21 cellular contexts compared by ENCODE assay signal in genomic region chr7:122166260-122166659, GRCh38. TPM values are rescaled to one million over a fixed set of nuclear protein-coding genes. Genes with fewer than 3 reads are reported as not detected.
DNase-seq lines count a peak whose midpoint lies in the region; ATAC-seq and TF ChIP-seq lines count a peak whose summit lies in the region.
"Had no signal": no experiment of that assay in that cellular context is flagged by ENCODE, and none has a peak within 500 bp of the region (broad histone marks: within the 10 kb centered on the region; RNA-seq: fewer than 3 reads in every experiment).

No MANE protein-coding gene starts in this region.

- no peaks in the 10 kb centered on the region for H3K36me3 ChIP-seq in mammary epithelial cell (ENCODE audit: insufficient read depth, low read length)
- no peaks in the 10 kb centered on the region for H3K36me3 ChIP-seq in mesendoderm (ENCODE audit: control insufficient read depth, insufficient read depth, low read length)
- H3K36me3 ChIP-seq: BLaER1 treated with 17β-estradiol and CSF1 and Interleukin-3, amounts not matched to agents 10 nM and 100 nM had no signal

- H2AFZ ChIP-seq in mammary epithelial cell (ENCODE audit: low read depth, low read length), result no peak overlapping the region

- no peaks in the 10 kb centered on the region for H3K4me1 Mint-ChIP-seq in MCF 10A (ENCODE audit: insufficient read depth, unreplicated experiment)
- H3K4me1 Mint-ChIP-seq: CD4-positive, alpha-beta memory T cell had no signal

- no peak for ATAC-seq in GM21576 (IDR thresholded peaks at IDR 0.05; ENCODE audit: unreplicated experiment)

- H2BK120ac ChIP-seq in mesendoderm (ENCODE audit: low read depth, low read length), result no peak overlapping the region

- H2BK15ac ChIP-seq in mesendoderm (replicated peaks; ENCODE audit: low read depth), result no peak overlapping the region

- CTCF ChIA-PET in mammary epithelial cell (lab: Charles Lee; ENCODE audit: low non-redundant PET), result no interaction called here
- CTCF ChIA-PET in MCF 10A (lab: Yijun Ruan, JAX), result interaction anchor here (0.5 to 1.4 kb wide), 3 partner anchors 9 to 1076 kb away, joined by 3 to 4 read pairs (median 3); no protein-coding TSS in a partner anchor

- no peak overlapping the region for H4K8ac ChIP-seq in mesendoderm (ENCODE audit: low read depth, low read length)

- H3K27me3 Mint-ChIP-seq in MCF 10A (ENCODE audit: insufficient read depth, unreplicated experiment), result peaks cover 22% of the 10 kb centered on the region
- H3K27me3 Mint-ChIP-seq: CD4-positive, alpha-beta memory T cell had no signal

- H3K9me3 ChIP-seq in mammary epithelial cell (replicated peaks; ENCODE audit: insufficient read depth, low read length), result no peaks in the 10 kb centered on the region
- H3K9me3 ChIP-seq: BLaER1 treated with 17β-estradiol and CSF1 and Interleukin-3, amounts not matched to agents 10 nM and 100 nM had no signal

- peaks cover 7% of the 10 kb centered on the region for H3K4me1 ChIP-seq in mammary epithelial cell (ENCODE audit: insufficient read depth, low read length)
- no peaks in the 10 kb centered on the region for H3K4me1 ChIP-seq in mesendoderm (ENCODE audit: control insufficient read depth, low read depth, low read length)

- H3K79me1 ChIP-seq in mesendoderm (ENCODE audit: low read length), result no peaks in the 10 kb centered on the region

- no peak overlapping the region for H3K27ac Mint-ChIP-seq in MCF 10A (ENCODE audit: low read depth, unreplicated experiment)
- H3K27ac Mint-ChIP-seq: CD4-positive, alpha-beta memory T cell had no signal

- H3K4me3 ChIP-seq in mammary epithelial cell (replicated peaks in 1 of 3; ENCODE audit: insufficient read depth in 1 of 3, low read depth in 2 of 3, low read length in 3 of 3), result no peak overlapping the region
- H3K4me3 ChIP-seq in epithelial cell of esophagus (ENCODE audit: low read length), result no peak overlapping the region
- no peak overlapping the region for H3K4me3 ChIP-seq in mesendoderm (ENCODE audit: low read length)
- H3K4me3 ChIP-seq: BLaER1 treated with 17β-estradiol and CSF1 and Interleukin-3, amounts not matched to agents 10 nM and 100 nM had no signal

- no peaks in the 10 kb centered on the region for H3K79me2 ChIP-seq in mammary epithelial cell (ENCODE audit: insufficient read depth, low read length)
- no peaks in the 10 kb centered on the region for H3K79me2 ChIP-seq in mesendoderm (ENCODE audit: control insufficient read depth, insufficient read depth, low read length)

- H2BK5ac ChIP-seq in mesendoderm (ENCODE audit: low read length), result no peak overlapping the region

- H3K4me2 ChIP-seq in mammary epithelial cell (ENCODE audit: insufficient read depth, low read depth, low read length), result peak overlapping the region; percentile 50
- H3K4me2 ChIP-seq in mesendoderm (ENCODE audit: low read length), result no peak overlapping the region
- H3K4me2 ChIP-seq: BLaER1 treated with 17β-estradiol and CSF1 and Interleukin-3, amounts not matched to agents 10 nM and 100 nM had no signal

- no peak overlapping the region for H3K23ac ChIP-seq in mesendoderm (ENCODE audit: low read length)

- H3K4me3 Mint-ChIP-seq in MCF 10A (ENCODE audit: unreplicated experiment), result no peak overlapping the region
- H3K4me3 Mint-ChIP-seq: CD4-positive, alpha-beta memory T cell had no signal

- H3K9me3 Mint-ChIP-seq in MCF 10A (ENCODE audit: unreplicated experiment), result no peaks in the 10 kb centered on the region

- no peak overlapping the region for H2AK5ac ChIP-seq in mesendoderm (ENCODE audit: low read length)

- in situ Hi-C loops in mammary epithelial cell (cut with MboI; ENCODE audit: low sequenced_read_pairs in 2 of 2), result no loop called here

- WGBS in mammary epithelial cell (ENCODE audit: low coverage, missing lambda C conversion rate), result 15% methylated on average over 3 of the region's 3 CpGs
- WGBS in mesendoderm (ENCODE audit: extremely low coverage, insufficient coverage, low lambda C conversion rate), result no CpG with 5 or more reads among the region's 3 CpGs

- no peak for TF ChIP-seq CTCF in mammary epithelial cell (conservative IDR thresholded peaks at IDR 0.05 in 1 of 2, IDR thresholded peaks at IDR 0.05 in 1 of 2; ENCODE audit: extremely low read depth in 1 of 2, insufficient read depth in 1 of 2, low read depth in 1 of 2, low read length in 2 of 2)
- no peak for TF ChIP-seq CTCF in MCF 10A (IDR thresholded peaks at IDR 0.05; ENCODE audit: unreplicated experiment)
- no peak for TF ChIP-seq CTCF in epithelial cell of esophagus (IDR thresholded peaks at IDR 0.05; ENCODE audit: insufficient read depth, low read depth, low read length, missing control alignments)

- H3K27me3 ChIP-seq in mammary epithelial cell (ENCODE audit: insufficient read depth, low read length) (no peaks in the 10 kb centered on the region), mesendoderm (ENCODE audit: insufficient read depth, low read length, poor library complexity) (no peaks in the 10 kb centered on the region)
- H3K27me3 ChIP-seq: BLaER1 treated with 17β-estradiol and CSF1 and Interleukin-3, amounts not matched to agents 10 nM and 100 nM had no signal

- H3K4ac ChIP-seq in mesendoderm (ENCODE audit: low read depth, low read length), result no peak overlapping the region

- H3K56ac ChIP-seq in mesendoderm (ENCODE audit: low read length), result no peak overlapping the region

- no peaks in the 10 kb centered on the region for H4K20me1 ChIP-seq in mammary epithelial cell (ENCODE audit: insufficient read depth, low read length)
- H4K20me1 ChIP-seq: BLaER1 treated with 17β-estradiol and CSF1 and Interleukin-3, amounts not matched to agents 10 nM and 100 nM had no signal

- BruUV-seq in mammary epithelial cell (replicated peaks; lab: Mats Ljungman, UMichigan) (no TSS peak), MCF 10A (replicated peaks; lab: Mats Ljungman, UMichigan) (no TSS peak)

- POLR2A ChIA-PET in MCF 10A (lab: Yijun Ruan, JAX), result no interaction called here

- intact Hi-C loops in mammary epithelial cell (cut with micrococcal nuclease) (no loop called here), MCF 10A (cut with micrococcal nuclease) (no loop called here)

- H3K27ac ChIP-seq in mammary epithelial cell (ENCODE audit: insufficient read depth, low read depth, low read length), result no peak overlapping the region
- H3K27ac ChIP-seq in mesendoderm (ENCODE audit: low read depth, low read length), result no peak overlapping the region
- H3K27ac ChIP-seq: 22Rv1; BLaER1 treated with 17β-estradiol and CSF1 and Interleukin-3, amounts not matched to agents 10 nM and 100 nM had no signal

- no peak for DNase-seq in mammary epithelial cell
- DNase-seq in MCF 10A (ENCODE audit: unreplicated experiment), result no peak
- DNase-seq in epithelial cell of esophagus (ENCODE audit: low read depth), result peak; percentile 10
- DNase-seq in mesendoderm, result peak; percentile 43
- no peak for DNase-seq in NCI-H526 treated with DMSO at 0.1 percent for 48 hours (lab: John Stamatoyannopoulos, UW)
- no peak for DNase-seq in hypothalamus (lab: John Stamatoyannopoulos, UW)
- no peak for DNase-seq in T-helper 1 cell
- DNase-seq: CD4-positive, alpha-beta memory T cell; GDM1; H7; KG1; NCI-H1092 treated with DMSO at 0.1 percent for 48 hours; NCI-H146; NCI-H2029; NCI-H2227 treated with DMSO at 0.1 percent for 48 hours; NCI-H510A; NCI-H748 treated with DMSO at 0.1 percent for 48 hours; Right ventricle myocardium superior had no signal

- H3K18ac ChIP-seq in mesendoderm (ENCODE audit: low read length), result no peak overlapping the region

- dilution Hi-C loops in mammary epithelial cell (cut with HindIII; ENCODE audit: low sequenced_read_pairs), result no loop called here

- no peak overlapping the region for H3K9ac ChIP-seq in mammary epithelial cell (ENCODE audit: insufficient read depth, low read length)
- no peak overlapping the region for H3K9ac ChIP-seq in mesendoderm (ENCODE audit: low read length)
- H3K9ac ChIP-seq: BLaER1 treated with 17β-estradiol and CSF1 and Interleukin-3, amounts not matched to agents 10 nM and 100 nM had no signal

- H4K5ac ChIP-seq in mesendoderm (ENCODE audit: low read length), result no peak overlapping the region

- H3K36me3 Mint-ChIP-seq in MCF 10A (ENCODE audit: insufficient read depth, unreplicated experiment), result no peaks in the 10 kb centered on the region
- H3K36me3 Mint-ChIP-seq: CD4-positive, alpha-beta memory T cell had no signal

RNA-seq across cellular contexts. Expression of gene AASS, which starts 22.2 kb away (rescaled TPM):
- total RNA-seq in mammary epithelial cell, result 10 to 100 TPM in 1 of 2 donors, 1 to 10 TPM in 1; 2.8 to 10.7 TPM
- 1.9 TPM for polyA plus RNA-seq in mammary epithelial cell
- polyA minus RNA-seq in mammary epithelial cell, result 12.6 TPM
- total RNA-seq in MCF 10A (2022), result 15.6 and 18.4 TPM in 2 replicates
- 52.1 TPM for polyA plus RNA-seq in mesendoderm (2013, experiment 1 of 2)
- 54.2 TPM for polyA plus RNA-seq in mesendoderm (2013, experiment 2 of 2)

Comparison
In these comparisons a context has a peak if more than half of its experiments do, and no peak if none do; other contexts are left out.
1. DNase-seq: peak in epithelial cell of esophagus (single experiment) and mesendoderm (single experiment); none in mammary epithelial cell (single experiment), MCF 10A (single experiment), NCI-H526 treated with DMSO at 0.1 percent for 48 hours (single experiment), hypothalamus (0 of 51) and T-helper 1 cell (0 of 5).